Comparison of ENCODE assay signal across 8 cellular contexts in the genomic region with DNA sequence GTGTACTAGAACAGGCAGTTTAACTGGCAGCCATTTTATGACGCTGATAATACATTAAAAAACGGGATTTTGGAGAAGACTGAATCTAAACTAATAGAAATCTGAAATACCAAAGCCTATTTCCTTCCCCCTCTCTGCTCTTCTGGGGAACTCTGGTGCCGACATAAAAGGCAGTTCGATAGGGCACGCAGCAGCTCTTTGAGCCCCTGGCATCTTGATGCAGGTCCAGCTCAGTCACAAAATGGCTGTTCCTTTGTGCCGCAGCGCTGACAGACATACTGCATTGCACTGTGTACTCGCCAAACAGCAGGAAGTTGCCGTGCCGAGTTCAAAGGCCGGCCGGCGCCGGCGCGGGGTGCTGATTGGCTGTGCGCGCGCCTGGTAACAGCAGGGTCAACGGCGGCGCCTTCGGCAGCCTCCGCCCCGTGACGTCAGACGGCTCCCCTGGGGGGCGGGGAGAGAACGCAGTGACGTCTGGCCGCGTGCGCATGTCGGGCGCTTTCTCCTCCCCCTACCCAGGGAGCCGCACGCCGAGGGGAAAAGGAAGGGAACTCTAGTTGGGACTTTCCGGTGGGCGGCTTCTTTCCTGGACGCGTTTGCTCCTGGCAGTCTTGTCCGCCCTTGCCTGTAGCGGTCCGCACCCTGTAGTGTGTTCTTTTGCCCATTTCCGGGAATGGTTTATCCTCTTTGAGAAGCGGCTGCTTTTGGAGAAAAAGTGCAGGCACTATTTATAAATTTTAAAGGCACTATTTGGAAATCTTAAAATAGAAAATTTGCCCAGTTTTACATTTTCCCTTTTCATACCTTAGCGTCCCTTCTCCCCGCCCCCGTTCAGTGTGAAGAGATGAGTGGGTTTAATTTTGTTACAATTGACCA. TPM values are rescaled to one million over a fixed set of nuclear protein-coding genes. Genes with fewer than 3 reads are reported as not detected.
A peak's percentile ranks its signal among the peaks of the same experiment; 100 is the strongest.
DNase-seq lines count a peak whose midpoint lies in the region; ATAC-seq and TF ChIP-seq lines count a peak whose summit lies in the region.

No MANE protein-coding gene starts in this region.

- H3K27me3 Mint-ChIP-seq in T-helper 1 cell treated with Interleukin-12 subunit alpha and Interleukin-12 subunit beta and Interleukin-4 antibody, amounts not matched to agents 30 μg/mL and 1 μg/mL, for 36 hours (ENCODE audit: low read depth), result no peaks in the 10 kb centered on the region
- H3K27me3 Mint-ChIP-seq in progenitor cell of endocrine pancreas, result no peaks in the 10 kb centered on the region

- peak overlapping the region; percentile 99 for H3K27ac Mint-ChIP-seq in T-helper 1 cell treated with Interleukin-12 subunit alpha and Interleukin-12 subunit beta and Interleukin-4 antibody, amounts not matched to agents 30 μg/mL and 1 μg/mL, for 36 hours
- H3K27ac Mint-ChIP-seq in progenitor cell of endocrine pancreas, result peak overlapping the region; percentile 100

- H3K4me3 Mint-ChIP-seq in T-helper 1 cell treated with Interleukin-12 subunit alpha and Interleukin-12 subunit beta and Interleukin-4 antibody, amounts not matched to agents 30 μg/mL and 1 μg/mL, for 36 hours, result peak overlapping the region; percentile 98
- peak overlapping the region; percentile 98 for H3K4me3 Mint-ChIP-seq in progenitor cell of endocrine pancreas (ENCODE audit: low read depth)

- H3K9me3 Mint-ChIP-seq in T-helper 1 cell treated with Interleukin-12 subunit alpha and Interleukin-12 subunit beta and Interleukin-4 antibody, amounts not matched to agents 30 μg/mL and 1 μg/mL, for 36 hours, result peaks cover 4% of the 10 kb centered on the region
- H3K9me3 Mint-ChIP-seq in progenitor cell of endocrine pancreas (ENCODE audit: low read depth), result peaks cover 4% of the 10 kb centered on the region

- no peak for TF ChIP-seq CTCF in progenitor cell of endocrine pancreas (IDR thresholded peaks at IDR 0.05; ENCODE audit: unreplicated experiment)

- peaks cover 60% of the 10 kb centered on the region for H3K36me3 Mint-ChIP-seq in T-helper 1 cell treated with Interleukin-12 subunit alpha and Interleukin-12 subunit beta and Interleukin-4 antibody, amounts not matched to agents 30 μg/mL and 1 μg/mL, for 36 hours (ENCODE audit: low read depth)
- peaks cover 13% of the 10 kb centered on the region for H3K36me3 Mint-ChIP-seq in progenitor cell of endocrine pancreas (ENCODE audit: insufficient read depth)

- peaks cover 56% of the 10 kb centered on the region for H3K4me1 Mint-ChIP-seq in T-helper 1 cell treated with Interleukin-12 subunit alpha and Interleukin-12 subunit beta and Interleukin-4 antibody, amounts not matched to agents 30 μg/mL and 1 μg/mL, for 36 hours (ENCODE audit: low read depth)
- H3K4me1 Mint-ChIP-seq in progenitor cell of endocrine pancreas (ENCODE audit: low read depth), result peaks cover 55% of the 10 kb centered on the region

- intact Hi-C loops in left ventricle myocardium superior (cut with micrococcal nuclease), result no loop called here

- DNase-seq in NCI-H1694 (lab: John Stamatoyannopoulos, UW) (peak; percentile 96), amygdala (lab: John Stamatoyannopoulos, UW) (peak; percentile 81 to 100 (median 99)), left ventricle myocardium superior (peak; percentile 99), progenitor cell of endocrine pancreas (ENCODE audit: low spot score, unreplicated experiment) (peak; percentile 100), ureter (ENCODE audit: low spot score) (peak; percentile 99)

- ATAC-seq in GM18498 (IDR thresholded peaks at IDR 0.05; ENCODE audit: unreplicated experiment), result peak; percentile 85
- peak; percentile 83 for ATAC-seq in HG02885 (IDR thresholded peaks at IDR 0.05; ENCODE audit: poor library complexity, unreplicated experiment)
- peak; percentile 94 for ATAC-seq in left ventricle myocardium superior

RNA-seq across cellular contexts. Expression of gene CHD2, which starts 4.1 kb away (rescaled TPM):
- total RNA-seq in left ventricle myocardium superior (57.2 TPM), progenitor cell of endocrine pancreas (145 and 159 TPM in 2 replicates), ureter (193 TPM)

Comparison
In these comparisons a context has a peak if more than half of its experiments do, and no peak if none do; other contexts are left out.
1. Peak in every context shown above with its lines: DNase-seq and ATAC-seq.